Comparison of ENCODE assay signal across 1 cellular context in the genomic region with DNA sequence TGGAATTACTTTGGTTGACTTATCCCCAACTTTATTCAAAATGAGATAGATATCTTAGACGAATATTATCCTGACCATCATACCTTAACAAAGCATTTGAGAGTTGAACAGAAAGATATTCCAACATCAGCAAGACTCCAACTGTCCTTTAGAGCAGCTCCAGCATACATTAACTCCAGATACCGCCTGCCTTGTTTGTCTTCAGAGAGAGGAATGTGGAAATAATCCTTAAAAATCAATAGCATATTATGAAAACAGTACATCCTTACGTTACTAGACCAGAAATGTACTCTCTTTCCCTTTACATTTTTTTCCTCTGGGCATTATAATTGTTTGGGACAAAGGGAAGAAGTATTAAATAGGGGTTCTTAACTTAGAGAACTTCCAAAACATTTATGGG.
A peak's percentile ranks its signal among the peaks of the same experiment; 100 is the strongest.
TF ChIP-seq lines count a peak whose summit lies in the region.

No MANE protein-coding gene starts in this region.

TF ChIP-seq in HepG2, 621 proteins besides CTCF, POLR2A, EP300 and RAD21:
- TF ChIP-seq GATA4 (IDR thresholded peaks at IDR 0.05; ENCODE audit: borderline replicate concordance, low read depth), result no peak
- no peak for TF ChIP-seq TMF1 (CRISPR knock-in tag; IDR thresholded peaks at IDR 0.05; ENCODE audit: low read depth)
- TF ChIP-seq NONO (IDR thresholded peaks at IDR 0.05), result no peak
- no peak for TF ChIP-seq NONO (CRISPR knock-in tag; conservative IDR thresholded peaks at IDR 0.05)
- TF ChIP-seq, protein P1, sequence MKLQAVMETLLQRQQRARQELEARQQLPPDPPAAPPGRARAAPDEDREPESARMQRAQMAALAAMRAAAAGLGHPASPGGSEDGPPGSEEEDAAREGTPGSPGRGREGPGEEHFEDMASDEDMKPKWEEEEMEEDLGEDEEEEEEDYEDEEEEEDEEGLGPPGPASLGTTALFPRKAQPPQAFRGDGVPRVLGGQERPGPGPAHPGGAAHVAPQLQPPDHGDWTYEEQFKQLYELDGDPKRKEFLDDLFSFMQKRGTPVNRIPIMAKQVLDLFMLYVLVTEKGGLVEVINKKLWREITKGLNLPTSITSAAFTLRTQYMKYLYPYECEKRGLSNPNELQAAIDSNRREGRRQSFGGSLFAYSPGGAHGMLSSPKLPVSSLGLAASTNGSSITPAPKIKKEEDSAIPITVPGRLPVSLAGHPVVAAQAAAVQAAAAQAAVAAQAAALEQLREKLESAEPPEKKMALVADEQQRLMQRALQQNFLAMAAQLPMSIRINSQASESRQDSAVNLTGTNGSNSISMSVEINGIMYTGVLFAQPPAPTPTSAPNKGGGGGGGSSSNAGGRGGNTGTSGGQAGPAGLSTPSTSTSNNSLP (IDR thresholded peaks at IDR 0.05; ENCODE audit: low read depth, low read length), result 0 out of 2 replicates have a peak, but pooled peaks have one; percentile 55
- no peak for TF ChIP-seq FOXO1 (CRISPR knock-in tag; IDR thresholded peaks at IDR 0.05)
- TF ChIP-seq, protein P2, sequence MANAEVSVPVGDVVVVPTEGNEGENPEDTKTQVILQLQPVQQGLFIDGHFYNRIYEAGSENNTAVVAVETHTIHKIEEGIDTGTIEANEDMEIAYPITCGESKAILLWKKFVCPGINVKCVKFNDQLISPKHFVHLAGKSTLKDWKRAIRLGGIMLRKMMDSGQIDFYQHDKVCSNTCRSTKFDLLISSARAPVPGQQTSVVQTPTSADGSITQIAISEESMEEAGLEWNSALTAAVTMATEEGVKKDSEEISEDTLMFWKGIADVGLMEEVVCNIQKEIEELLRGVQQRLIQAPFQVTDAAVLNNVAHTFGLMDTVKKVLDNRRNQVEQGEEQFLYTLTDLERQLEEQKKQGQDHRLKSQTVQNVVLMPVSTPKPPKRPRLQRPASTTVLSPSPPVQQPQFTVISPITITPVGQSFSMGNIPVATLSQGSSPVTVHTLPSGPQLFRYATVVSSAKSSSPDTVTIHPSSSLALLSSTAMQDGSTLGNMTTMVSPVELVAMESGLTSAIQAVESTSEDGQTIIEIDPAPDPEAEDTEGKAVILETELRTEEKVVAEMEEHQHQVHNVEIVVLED (CRISPR knock-in tag; IDR thresholded peaks at IDR 0.05; ENCODE audit: borderline replicate concordance), result no peak
- peak; percentile 81 for TF ChIP-seq ONECUT2 (CRISPR knock-in tag; IDR thresholded peaks at IDR 0.05)
- TF ChIP-seq ARID5B (CRISPR knock-in tag; IDR thresholded peaks at IDR 0.05), result 0 out of 2 replicates have a peak, but pooled peaks have one; percentile 11
- TF ChIP-seq ZNF550 (CRISPR knock-in tag; IDR thresholded peaks at IDR 0.05; ENCODE audit: borderline replicate concordance), result no peak
- no peak for TF ChIP-seq KLF15 (CRISPR knock-in tag; IDR thresholded peaks at IDR 0.05; ENCODE audit: borderline replicate concordance)
- peak; percentile 52 for TF ChIP-seq FOXA3 (CRISPR knock-in tag; IDR thresholded peaks at IDR 0.05)
- TF ChIP-seq KAT2B (IDR thresholded peaks at IDR 0.05; ENCODE audit: borderline replicate concordance, low read depth, low read length), result peak; percentile 19; the same call in 1 of the 2 replicates
- TF ChIP-seq THAP11 (CRISPR knock-in tag; IDR thresholded peaks at IDR 0.05), result no peak
- no peak for TF ChIP-seq RFX5 (IDR thresholded peaks at IDR 0.05; ENCODE audit: low read depth, low read length)
- TF ChIP-seq SRSF9 (IDR thresholded peaks at IDR 0.05; ENCODE audit: borderline replicate concordance, insufficient read depth, low read depth, low read length, poor library complexity, severe bottlenecking), result no peak
- TF ChIP-seq, protein P3, sequence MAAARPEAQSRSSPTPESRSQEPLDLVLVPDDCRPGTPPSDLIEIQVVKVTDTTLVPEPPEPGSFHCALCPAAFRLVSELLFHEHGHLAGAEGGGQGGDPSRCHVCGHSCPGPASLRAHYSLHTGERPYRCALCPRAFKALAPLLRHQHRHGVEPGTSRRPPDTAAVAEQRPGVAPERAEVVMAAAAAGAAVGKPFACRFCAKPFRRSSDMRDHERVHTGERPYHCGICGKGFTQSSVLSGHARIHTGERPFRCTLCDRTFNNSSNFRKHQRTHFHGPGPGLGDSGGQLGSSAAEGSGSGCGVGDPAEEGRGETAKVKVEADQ (CRISPR knock-in tag; IDR thresholded peaks at IDR 0.05; ENCODE audit: borderline replicate concordance), result no peak
- peak; percentile 37; the same call in 1 of the 2 replicates for TF ChIP-seq GATAD2A (CRISPR knock-in tag; IDR thresholded peaks at IDR 0.05)
